ENCODE assay signal across 1 cellular context in the genomic region with DNA sequence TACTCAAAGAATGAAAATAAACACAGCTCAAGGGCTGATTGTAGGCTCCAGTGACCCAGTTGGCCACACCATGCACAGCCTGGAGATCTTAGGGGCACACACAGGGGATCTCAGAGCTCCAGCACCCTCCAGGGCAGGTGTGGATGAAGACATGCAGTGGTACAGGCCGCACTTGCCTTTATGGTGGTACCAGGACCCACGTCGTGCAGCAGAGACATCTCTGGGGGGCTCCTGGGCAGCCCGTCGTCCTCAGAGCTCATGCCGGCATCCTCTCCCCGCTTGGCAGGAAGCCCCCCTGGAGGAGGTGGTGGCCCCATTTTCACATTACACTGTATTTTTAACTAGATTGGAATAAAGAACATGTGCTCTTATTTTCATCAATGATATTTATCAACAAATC.
TF ChIP-seq lines count a peak whose summit lies in the region.

No MANE protein-coding gene starts in this region.

TF ChIP-seq in neural cell, 6 proteins besides CTCF, POLR2A, EP300 and RAD21:
- TF ChIP-seq, protein P1, sequence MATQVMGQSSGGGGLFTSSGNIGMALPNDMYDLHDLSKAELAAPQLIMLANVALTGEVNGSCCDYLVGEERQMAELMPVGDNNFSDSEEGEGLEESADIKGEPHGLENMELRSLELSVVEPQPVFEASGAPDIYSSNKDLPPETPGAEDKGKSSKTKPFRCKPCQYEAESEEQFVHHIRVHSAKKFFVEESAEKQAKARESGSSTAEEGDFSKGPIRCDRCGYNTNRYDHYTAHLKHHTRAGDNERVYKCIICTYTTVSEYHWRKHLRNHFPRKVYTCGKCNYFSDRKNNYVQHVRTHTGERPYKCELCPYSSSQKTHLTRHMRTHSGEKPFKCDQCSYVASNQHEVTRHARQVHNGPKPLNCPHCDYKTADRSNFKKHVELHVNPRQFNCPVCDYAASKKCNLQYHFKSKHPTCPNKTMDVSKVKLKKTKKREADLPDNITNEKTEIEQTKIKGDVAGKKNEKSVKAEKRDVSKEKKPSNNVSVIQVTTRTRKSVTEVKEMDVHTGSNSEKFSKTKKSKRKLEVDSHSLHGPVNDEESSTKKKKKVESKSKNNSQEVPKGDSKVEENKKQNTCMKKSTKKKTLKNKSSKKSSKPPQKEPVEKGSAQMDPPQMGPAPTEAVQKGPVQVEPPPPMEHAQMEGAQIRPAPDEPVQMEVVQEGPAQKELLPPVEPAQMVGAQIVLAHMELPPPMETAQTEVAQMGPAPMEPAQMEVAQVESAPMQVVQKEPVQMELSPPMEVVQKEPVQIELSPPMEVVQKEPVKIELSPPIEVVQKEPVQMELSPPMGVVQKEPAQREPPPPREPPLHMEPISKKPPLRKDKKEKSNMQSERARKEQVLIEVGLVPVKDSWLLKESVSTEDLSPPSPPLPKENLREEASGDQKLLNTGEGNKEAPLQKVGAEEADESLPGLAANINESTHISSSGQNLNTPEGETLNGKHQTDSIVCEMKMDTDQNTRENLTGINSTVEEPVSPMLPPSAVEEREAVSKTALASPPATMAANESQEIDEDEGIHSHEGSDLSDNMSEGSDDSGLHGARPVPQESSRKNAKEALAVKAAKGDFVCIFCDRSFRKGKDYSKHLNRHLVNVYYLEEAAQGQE (IDR thresholded peaks at IDR 0.05; ENCODE audit: borderline replicate concordance), result no peak
- TF ChIP-seq MXI1 (conservative IDR thresholded peaks at IDR 0.05; ENCODE audit: poor library complexity, severe bottlenecking), result no peak
- TF ChIP-seq EZH2 (IDR thresholded peaks at IDR 0.05; ENCODE audit: borderline replicate concordance, insufficient read depth, low read length, poor library complexity, severe bottlenecking), result no peak
- no peak for TF ChIP-seq TAF1 (IDR thresholded peaks at IDR 0.05; ENCODE audit: low read depth)
- no peak for TF ChIP-seq SMC3 (conservative IDR thresholded peaks at IDR 0.05; ENCODE audit: poor library complexity)
- TF ChIP-seq POLR2AphosphoS5 (IDR thresholded peaks at IDR 0.05), result no peak
TF ChIP-seq in neural cell: peak in this region for 0.
